10 cellular contexts compared by ENCODE assay signal in the genomic region with DNA sequence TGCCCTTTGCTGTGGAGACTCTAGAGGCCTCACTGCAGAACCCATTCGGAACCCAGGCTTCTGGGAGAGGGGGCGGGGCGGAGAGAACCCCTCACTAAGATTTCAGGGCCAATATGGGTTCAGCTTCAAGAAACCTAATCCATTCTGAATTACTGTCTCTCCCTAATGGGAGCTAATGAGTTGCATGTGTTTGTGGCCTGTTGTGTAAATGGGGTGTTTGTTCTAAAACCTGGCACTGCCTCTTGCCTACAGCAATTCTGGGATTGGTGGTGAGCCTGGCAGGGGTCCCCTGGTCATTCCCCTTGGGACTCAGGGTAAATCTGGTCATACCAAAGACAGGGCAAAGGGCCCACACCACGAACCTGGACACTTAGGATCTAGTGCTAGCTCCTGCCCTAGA. TPM values are rescaled to one million over a fixed set of nuclear protein-coding genes. Genes with fewer than 3 reads are reported as not detected.
A peak's percentile ranks its signal among the peaks of the same experiment; 100 is the strongest.
DNase-seq lines count a peak whose midpoint lies in the region; ATAC-seq and TF ChIP-seq lines count a peak whose summit lies in the region.
"Had no signal": no experiment of that assay in that cellular context is flagged by ENCODE, and none has a peak within 500 bp of the region (broad histone marks: within the 10 kb centered on the region; RNA-seq: fewer than 3 reads in every experiment).

No MANE protein-coding gene starts in this region.

- H3K36me3 ChIP-seq in BLaER1 treated with 17β-estradiol and CSF1 and Interleukin-3, amounts not matched to agents 10 nM and 100 nM = no peaks in the 10 kb centered on the region
- peaks cover 31% of the 10 kb centered on the region for H3K36me3 ChIP-seq in SJSA1
- H3K36me3 ChIP-seq in gastrocnemius medialis = no peaks in the 10 kb centered on the region
- no peaks in the 10 kb centered on the region; the same call in 1 of the 2 replicates for H3K36me3 ChIP-seq in H7 (replicated peaks; ENCODE audit: control insufficient read depth, insufficient read depth, low read length)
- H3K36me3 ChIP-seq: cardiac muscle cell had no signal

- in situ Hi-C loops in gastrocnemius medialis (cut with MboI; ENCODE audit: low sequenced_read_pairs in 4 of 4) = no loop called here

- H3K27me3 ChIP-seq in BLaER1 treated with 17β-estradiol and CSF1 and Interleukin-3, amounts not matched to agents 10 nM and 100 nM = peaks cover 10 to 27% (median 16%) of the 10 kb centered on the region in 11 experiments; a peak in 19 of 22 replicates
- no peaks in the 10 kb centered on the region for H3K27me3 ChIP-seq in SJSA1 (replicated peaks)
- peaks cover 0 to 2% (median 0%) of the 10 kb centered on the region in 3 donors for H3K27me3 ChIP-seq in gastrocnemius medialis
- H3K27me3 ChIP-seq in H7 (ENCODE audit: control insufficient read depth, insufficient read depth, low read length) = peaks cover 5% of the 10 kb centered on the region
- H3K27me3 ChIP-seq: cardiac muscle cell had no signal

- peaks cover 16 to 85% (median 75%) of the 10 kb centered on the region in 10 experiments for H3K4me1 ChIP-seq in BLaER1 treated with 17β-estradiol and CSF1 and Interleukin-3, amounts not matched to agents 10 nM and 100 nM
- H3K4me1 ChIP-seq in SJSA1 (replicated peaks) = peaks cover 80% of the 10 kb centered on the region
- H3K4me1 ChIP-seq in gastrocnemius medialis = peaks cover 38 to 39% of the 10 kb centered on the region in 2 donors

- no peak for TF ChIP-seq POLR2A in gastrocnemius medialis (IDR thresholded peaks at IDR 0.05)

- ATAC-seq in gastrocnemius medialis (no peak), GM18873 (IDR thresholded peaks at IDR 0.05; ENCODE audit: low FRiP score, unreplicated experiment) (no peak)

- H3K9ac ChIP-seq in BLaER1 treated with 17β-estradiol and CSF1 and Interleukin-3, amounts not matched to agents 10 nM and 100 nM = no peak overlapping the region

- no peak for TF ChIP-seq CTCF in gastrocnemius medialis (IDR thresholded peaks at IDR 0.05 in 4 of 5, conservative IDR thresholded peaks at IDR 0.05 in 1 of 5)

- intact Hi-C loops in gastrocnemius medialis (cut with DNase I; ENCODE audit: low total_unique reads) = no loop called here

- peak overlapping the region in 8 of 11 experiments; percentile 73 to 94 (median 86); a peak in 14 of 22 replicates for H3K4me2 ChIP-seq in BLaER1 treated with 17β-estradiol and CSF1 and Interleukin-3, amounts not matched to agents 10 nM and 100 nM

- H3K4me3 ChIP-seq in BLaER1 treated with 17β-estradiol and CSF1 and Interleukin-3, amounts not matched to agents 10 nM and 100 nM = no peak overlapping the region
- H3K4me3 ChIP-seq in SJSA1 = peak overlapping the region; percentile 88
- H3K4me3 ChIP-seq in iPS-18c (ENCODE audit: insufficient read depth, low read depth, low read length) = peak overlapping the region; percentile 69; the same call in 1 of the 2 replicates
- peak overlapping the region; percentile 40 to 54 (median 48) for H3K4me3 ChIP-seq in gastrocnemius medialis
- H3K4me3 ChIP-seq in H7 (ENCODE audit: insufficient read depth, low read depth, low read length) = no peak overlapping the region

- DNase-seq in SJSA1 (ENCODE audit: low read depth in 1 of 2, low spot score in 2 of 2) (no peak), gastrocnemius medialis (no peak), ureter (ENCODE audit: low spot score) (no peak), H7 (no peak), AG08396 (ENCODE audit: low spot score) (no peak)
- DNase-seq: NCI-H1417 had no signal

- H3K27ac ChIP-seq in BLaER1 treated with 17β-estradiol and CSF1 and Interleukin-3, amounts not matched to agents 10 nM and 100 nM = no peak overlapping the region
- H3K27ac ChIP-seq in SJSA1 (peak overlapping the region; percentile 75), gastrocnemius medialis (peak overlapping the region; percentile 16 to 78 (median 61))
- H3K27ac ChIP-seq: cardiac muscle cell had no signal

- peaks cover 0 to 10% (median 6%) of the 10 kb centered on the region in 11 experiments; a peak in 9 of 22 replicates for H3K9me3 ChIP-seq in BLaER1 treated with 17β-estradiol and CSF1 and Interleukin-3, amounts not matched to agents 10 nM and 100 nM (replicated peaks in 1 of 11)
- H3K9me3 ChIP-seq in SJSA1 (replicated peaks) (no peaks in the 10 kb centered on the region), iPS-18c (ENCODE audit: control insufficient read depth, insufficient read depth, low read length) (peaks cover 2% of the 10 kb centered on the region), gastrocnemius medialis (no peaks in the 10 kb centered on the region)

- no peaks in the 10 kb centered on the region; a peak in 1 of 22 replicates for H4K20me1 ChIP-seq in BLaER1 treated with 17β-estradiol and CSF1 and Interleukin-3, amounts not matched to agents 10 nM and 100 nM

RNA-seq across cellular contexts. Expression of a gene that starts 0.6 kb away (rescaled TPM):
- 175 and 181 TPM in 2 replicates for total RNA-seq in SJSA1 (2014; rRNA removed; shearing (Covaris generic))
- total RNA-seq in gastrocnemius medialis = 1 to 10 TPM; 2.8 to 8.2 (median 5.4) TPM
- 32.8 TPM for total RNA-seq in ureter
- total RNA-seq in H7 (2014; rRNA removed; shearing (Covaris generic)) = 20.9 and 22.1 TPM in 2 replicates

RNA-seq across cellular contexts. Expression of a gene that starts 8.1 kb away (rescaled TPM):
- total RNA-seq in SJSA1 (2014; rRNA removed; shearing (Covaris generic)) = not detected in 2 replicates
- total RNA-seq in gastrocnemius medialis (1 to 10 TPM in 2 of 4 donors, under 1 TPM in 2; 0.46 to 1.4 (median 1.1) TPM), ureter (0.18 TPM)
- total RNA-seq in H7 (2014; rRNA removed; shearing (Covaris generic)) = 0.17 TPM in 1 of 2 replicates, not detected in the other

RNA-seq across cellular contexts. Expression of a gene that starts 23.2 kb away (rescaled TPM):
- 1.1 TPM in 1 of 2 replicates, not detected in the other for total RNA-seq in SJSA1 (2014; rRNA removed; shearing (Covaris generic))
- total RNA-seq in gastrocnemius medialis (not detected), ureter (not detected)
- total RNA-seq in H7 (2014; rRNA removed; shearing (Covaris generic)) = not detected in 2 replicates
- total RNA-seq: cardiac muscle cell had no signal

RNA-seq across cellular contexts. Expression of a gene that starts 39.0 kb away (rescaled TPM):
- 22.1 and 30.4 TPM in 2 replicates for total RNA-seq in SJSA1 (2014; rRNA removed; shearing (Covaris generic))
- 10 to 100 TPM; 17.3 to 34.0 (median 27.9) TPM for total RNA-seq in gastrocnemius medialis
- total RNA-seq in ureter = 19.8 TPM
- 28.2 and 32.3 TPM in 2 replicates for total RNA-seq in H7 (2014; rRNA removed; shearing (Covaris generic))

RNA-seq across cellular contexts. Expression of a gene that starts 46.6 kb away (rescaled TPM):
- 0.38 and 0.87 TPM in 2 replicates for total RNA-seq in SJSA1 (2014; rRNA removed; shearing (Covaris generic))
- total RNA-seq in gastrocnemius medialis = 1 to 10 TPM in 2 of 4 donors, under 1 TPM in 2; 0.65 to 3.3 (median 1.4) TPM
- total RNA-seq in ureter = 9.4 TPM
- 0.14 and 1.6 TPM in 2 replicates for total RNA-seq in H7 (2014; rRNA removed; shearing (Covaris generic))

Comparison
In these comparisons a context has a peak if more than half of its experiments do, and no peak if none do; other contexts are left out.
1. H3K27ac ChIP-seq: peak in SJSA1 (single experiment) and gastrocnemius medialis (4 of 4); none in BLaER1 treated with 17β-estradiol and CSF1 and Interleukin-3, amounts not matched to agents 10 nM and 100 nM (0 of 11).
2. H3K4me3 ChIP-seq: peak in SJSA1 (single experiment), iPS-18c (single experiment) and gastrocnemius medialis (4 of 4); none in BLaER1 treated with 17β-estradiol and CSF1 and Interleukin-3, amounts not matched to agents 10 nM and 100 nM (0 of 10) and H7 (single experiment).